ENCODE assay signal across 9 cellular contexts in the genomic region with DNA sequence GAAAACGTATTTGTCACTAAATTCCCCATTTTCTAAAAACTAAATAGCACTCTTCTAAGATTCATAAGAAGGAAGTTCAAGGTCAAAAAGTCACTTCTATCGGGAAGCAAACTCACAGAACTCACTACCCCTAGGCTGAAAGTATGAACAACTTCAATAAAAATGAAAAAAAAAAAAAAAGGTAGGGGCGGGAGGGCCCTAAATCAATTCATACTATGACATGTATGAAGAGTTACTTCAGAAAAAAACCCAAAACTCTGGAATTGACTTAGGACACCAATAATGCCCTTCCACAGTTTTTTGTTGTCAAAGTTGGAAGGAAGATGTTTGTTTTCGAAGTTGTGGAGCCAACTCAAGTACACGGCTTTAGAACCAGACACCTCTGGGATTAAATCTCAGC.
DNase-seq lines count a peak whose midpoint lies in the region; ATAC-seq and TF ChIP-seq lines count a peak whose summit lies in the region.
"Had no signal": no experiment of that assay in that cellular context is flagged by ENCODE, and none has a peak within 500 bp of the region (broad histone marks: within the 10 kb centered on the region; RNA-seq: fewer than 3 reads in every experiment).

No MANE protein-coding gene starts in this region.

- DNase-seq in RWPE2 (ENCODE audit: low spot score): no peak
- no peak for DNase-seq in fibroblast of mammary gland (ENCODE audit: low read depth)
- DNase-seq in stimulated activated CD8-positive, alpha-beta memory T cell treated with anti-CD3 and anti-CD28 coated beads, Interleukin-4, amount 100 ng/mL, for 48 hours: no peak
- no peak for DNase-seq in NCI-H1436 (lab: John Stamatoyannopoulos, UW)
- no peak for DNase-seq in pons (ENCODE audit: low spot score)
- DNase-seq: NCI-H510A treated with DMSO at 0.1 percent for 48 hours had no signal

- H3K4me1 ChIP-seq in RWPE2 (ENCODE audit: insufficient read depth, poor library complexity, severe bottlenecking): peaks cover 21% of the 10 kb centered on the region
- H3K4me1 ChIP-seq in rectal smooth muscle tissue (ENCODE audit: control insufficient read depth, insufficient read depth, low read length): peaks cover 5% of the 10 kb centered on the region

- H3K27ac ChIP-seq in RWPE2 (ENCODE audit: poor library complexity, severe bottlenecking) (peak overlapping the region; percentile 87), rectal smooth muscle tissue (ENCODE audit: low read depth, low read length) (no peak overlapping the region)

- ATAC-seq in RWPE2 (ENCODE audit: low read depth): no peak
- ATAC-seq in GM19351 (IDR thresholded peaks at IDR 0.05; ENCODE audit: unreplicated experiment): no peak

- H3K36me3 ChIP-seq in RWPE2 (ENCODE audit: low read depth) (peaks cover 40% of the 10 kb centered on the region), rectal smooth muscle tissue (ENCODE audit: control insufficient read depth, insufficient read depth, low read length) (peaks cover 4% of the 10 kb centered on the region)

- H3K4me3 ChIP-seq in GM08714 (ENCODE audit: low read length): peak overlapping the region; percentile 88; the same call in 1 of the 2 replicates
- H3K4me3 ChIP-seq in RWPE2 (ENCODE audit: severe bottlenecking): peak overlapping the region; percentile 90
- peak overlapping the region; percentile 98 for H3K4me3 ChIP-seq in fibroblast of mammary gland (ENCODE audit: control insufficient read depth, low read depth, low read length)
- peak overlapping the region; percentile 100 for H3K4me3 ChIP-seq in rectal smooth muscle tissue (ENCODE audit: low read length)

- H3K27me3 ChIP-seq in RWPE2 (ENCODE audit: insufficient read depth, poor library complexity, severe bottlenecking) (no peaks in the 10 kb centered on the region), rectal smooth muscle tissue (ENCODE audit: control insufficient read depth, insufficient read depth, low read length) (no peaks in the 10 kb centered on the region)

- TF ChIP-seq CTCF in RWPE2 (IDR thresholded peaks at IDR 0.05; ENCODE audit: poor library complexity, severe bottlenecking) (no peak), fibroblast of mammary gland (conservative IDR thresholded peaks at IDR 0.05; ENCODE audit: control insufficient read depth, insufficient read depth, low read depth, low read length) (no peak)

- no peak overlapping the region for H3K9ac ChIP-seq in rectal smooth muscle tissue (ENCODE audit: low read length)

- no peaks in the 10 kb centered on the region for H3K9me3 ChIP-seq in RWPE2 (ENCODE audit: severe bottlenecking)
